22 cellular contexts compared by ENCODE assay signal in the genomic region with DNA sequence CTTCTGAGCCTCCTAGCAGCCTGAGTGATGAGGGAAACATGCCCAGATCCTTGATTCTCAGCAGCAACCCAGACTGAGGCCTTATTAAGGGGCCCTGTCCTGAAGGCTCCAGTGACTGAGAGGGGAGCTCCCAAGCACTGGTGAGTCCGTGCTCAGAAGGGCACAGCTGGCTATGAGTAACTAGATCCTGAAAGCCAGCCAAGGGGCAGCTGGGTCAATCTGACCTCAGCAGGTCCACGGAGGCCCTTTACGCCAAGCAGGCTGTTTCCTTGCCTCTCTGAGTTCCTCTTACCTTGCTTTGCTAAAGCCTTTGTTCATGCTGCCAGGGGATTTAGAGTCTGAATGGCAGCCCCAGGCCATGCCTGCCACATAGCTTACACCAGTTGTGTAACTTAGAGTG. TPM values are rescaled to one million over a fixed set of nuclear protein-coding genes. Genes with fewer than 3 reads are reported as not detected.
DNase-seq lines count a peak whose midpoint lies in the region; ATAC-seq and TF ChIP-seq lines count a peak whose summit lies in the region.
"Had no signal": no experiment of that assay in that cellular context is flagged by ENCODE, and none has a peak within 500 bp of the region (broad histone marks: within the 10 kb centered on the region; RNA-seq: fewer than 3 reads in every experiment).

No MANE protein-coding gene starts in this region.

- no peaks in the 10 kb centered on the region for H3K4me1 Mint-ChIP-seq in endothelial cell (ENCODE audit: unreplicated experiment)
- H3K4me1 Mint-ChIP-seq in WTC11, result no peaks in the 10 kb centered on the region
- H3K4me1 Mint-ChIP-seq: CD4-positive, CD25-positive, alpha-beta regulatory T cell had no signal

- no peak overlapping the region for H3K4me3 ChIP-seq in GM23248
- no peak overlapping the region for H3K4me3 ChIP-seq in dorsolateral prefrontal cortex
- H3K4me3 ChIP-seq: ascending aorta, K562, lower lobe of right lung, prostate gland, transverse colon had no signal

- TF ChIP-seq CTCF in dorsolateral prefrontal cortex (IDR thresholded peaks at IDR 0.05 in 54 of 56, conservative IDR thresholded peaks at IDR 0.05 in 2 of 56; ENCODE audit: low read depth in 1 of 56, partially characterized antibody in 56 of 56), result no peak
- TF ChIP-seq CTCF in endothelial cell (IDR thresholded peaks at IDR 0.05; ENCODE audit: unreplicated experiment), result no peak
- no peak for TF ChIP-seq CTCF in WTC11 (IDR thresholded peaks at IDR 0.05)

- H3K4me3 Mint-ChIP-seq in endothelial cell (ENCODE audit: unreplicated experiment), result no peak overlapping the region
- H3K4me3 Mint-ChIP-seq in WTC11, result no peak overlapping the region
- H3K4me3 Mint-ChIP-seq: activated CD4-positive, alpha-beta memory T cell treated with anti-CD3 and anti-CD28 coated beads for 36 hours; CD4-positive, CD25-positive, alpha-beta regulatory T cell had no signal

- no peak overlapping the region for H3K9ac ChIP-seq in GM23248

- H3K27ac ChIP-seq in GM23248 (no peak overlapping the region), dorsolateral prefrontal cortex (peak overlapping the region in 38 of 59 donors; percentile 14 to 100 (median 47))
- H3K27ac ChIP-seq: ascending aorta, epithelial cell of prostate, lower lobe of right lung, prostate gland, transverse colon had no signal

- H3F3A ChIP-seq in GM23248 (ENCODE audit: insufficient read depth), result no peaks in the 10 kb centered on the region

- intact Hi-C loops in dorsolateral prefrontal cortex (cut with DNase I), result no loop called here

- no peaks in the 10 kb centered on the region for H4K20me1 ChIP-seq in GM23248 (ENCODE audit: insufficient read depth)

- H3K9me3 ChIP-seq in GM23248 (ENCODE audit: low read depth), result no peaks in the 10 kb centered on the region
- H3K9me3 ChIP-seq: ascending aorta, lower lobe of right lung, prostate gland, transverse colon had no signal

- H3K27me3 ChIP-seq in GM23248 (replicated peaks; ENCODE audit: insufficient read depth), result no peaks in the 10 kb centered on the region
- H3K27me3 ChIP-seq in dorsolateral prefrontal cortex, result no peaks in the 10 kb centered on the region
- H3K27me3 ChIP-seq: ascending aorta, transverse colon had no signal

- no peaks in the 10 kb centered on the region for H3K79me2 ChIP-seq in GM23248 (ENCODE audit: insufficient read depth)

- H3K27ac Mint-ChIP-seq in endothelial cell (ENCODE audit: unreplicated experiment) (no peak overlapping the region), WTC11 (no peak overlapping the region)
- H3K27ac Mint-ChIP-seq: activated CD4-positive, alpha-beta memory T cell treated with anti-CD3 and anti-CD28 coated beads for 36 hours; activated naive CD4-positive, alpha-beta T cell treated with anti-CD3 and anti-CD28 coated beads, Interleukin-2, amount 50 U/mL, for 72 hours; activated T-helper 2 cell treated with anti-CD3 and anti-CD28 coated beads, Interferon-gamma antibody, Interleukin-2, Interleukin-4, amounts not matched to agents 10 μg/mL and 5 μg/mL and 100 μg/mL, durations not matched to agents 14 hours and 24 hours and 36 hours; CD4-positive, CD25-positive, alpha-beta regulatory T cell had no signal

- H3K9me3 Mint-ChIP-seq in endothelial cell (ENCODE audit: unreplicated experiment) (no peaks in the 10 kb centered on the region), WTC11 (no peaks in the 10 kb centered on the region)
- H3K9me3 Mint-ChIP-seq: activated CD4-positive, alpha-beta memory T cell treated with anti-CD3 and anti-CD28 coated beads for 36 hours; activated naive CD4-positive, alpha-beta T cell treated with anti-CD3 and anti-CD28 coated beads, Interleukin-2, amount 50 U/mL, for 72 hours; activated T-helper 2 cell treated with anti-CD3 and anti-CD28 coated beads, Interferon-gamma antibody, Interleukin-2, Interleukin-4, amounts not matched to agents 10 μg/mL and 5 μg/mL and 100 μg/mL, durations not matched to agents 14 hours and 24 hours and 36 hours; CD4-positive, CD25-positive, alpha-beta regulatory T cell had no signal

- no peaks in the 10 kb centered on the region for H3K9me2 ChIP-seq in GM23248 (ENCODE audit: insufficient read depth)

- H2AFZ ChIP-seq in GM23248, result no peak overlapping the region

- H3K27me3 Mint-ChIP-seq in endothelial cell (ENCODE audit: unreplicated experiment) (peaks cover 4% of the 10 kb centered on the region), WTC11 (ENCODE audit: low read depth) (no peaks in the 10 kb centered on the region; the same call in 1 of the 2 replicates)
- H3K27me3 Mint-ChIP-seq: activated CD4-positive, alpha-beta memory T cell treated with anti-CD3 and anti-CD28 coated beads for 36 hours had no signal

- peak; percentile 21 for DNase-seq in GM23248
- peak; percentile 40 for DNase-seq in NCI-H226
- no peak for DNase-seq in dorsolateral prefrontal cortex
- DNase-seq in myocyte (ENCODE audit: low read depth), result peak; percentile 65
- DNase-seq in endothelial cell (ENCODE audit: low spot score), result no peak
- no peak for DNase-seq in WTC11 (ENCODE audit: low spot score)
- DNase-seq: activated CD4-positive, alpha-beta memory T cell treated with anti-CD3 and anti-CD28 coated beads for 36 hours; activated CD4-positive, CD25-positive, alpha-beta regulatory T cell; CD4-positive, CD25-positive, alpha-beta regulatory T cell; lower lobe of right lung; NCI-H526; SHP77; transverse colon had no signal

- in situ Hi-C loops in GM23248 (cut with MboI), result loop anchor here (25.0 kb wide), 1 partner anchor 105 kb away; no protein-coding TSS in a partner anchor

- no peaks in the 10 kb centered on the region for H3K4me1 ChIP-seq in GM23248 (ENCODE audit: insufficient read depth)
- H3K4me1 ChIP-seq: ascending aorta, lower lobe of right lung, prostate gland, transverse colon had no signal

- H3K36me3 Mint-ChIP-seq in endothelial cell (ENCODE audit: low read depth, unreplicated experiment) (no peaks in the 10 kb centered on the region), WTC11 (no peaks in the 10 kb centered on the region)
- H3K36me3 Mint-ChIP-seq: activated CD4-positive, alpha-beta memory T cell treated with anti-CD3 and anti-CD28 coated beads for 36 hours; activated naive CD4-positive, alpha-beta T cell treated with anti-CD3 and anti-CD28 coated beads, Interleukin-2, amount 50 U/mL, for 72 hours; CD4-positive, CD25-positive, alpha-beta regulatory T cell had no signal

- no peak overlapping the region for H3K4me2 ChIP-seq in GM23248 (ENCODE audit: unreplicated experiment)

- CTCF ChIA-PET in WTC11 (lab: Charles Lee), result interaction anchor here (1.4 to 1.9 kb wide), 5 partner anchors 11 to 46 kb away, joined by 4 to 6 read pairs (median 5); a partner anchor contains a TSS

- ATAC-seq in GM21825 (IDR thresholded peaks at IDR 0.05; ENCODE audit: unreplicated experiment), result no peak
- ATAC-seq in HG03571 (IDR thresholded peaks at IDR 0.05; ENCODE audit: unreplicated experiment), result no peak
- no peak for ATAC-seq in WTC11
- ATAC-seq: activated naive CD4-positive, alpha-beta T cell treated with anti-CD3 and anti-CD28 coated beads, Interleukin-2, amount 50 U/mL, for 72 hours; K562; lower lobe of right lung had no signal

- POLR2A ChIA-PET in WTC11 (lab: Charles Lee), result interaction anchor here (0.6 kb wide), 1 partner anchor 58 kb away, joined by 3 read pairs; no protein-coding TSS in a partner anchor

- 70 to 76% methylated on average over 3 of the region's 3 CpGs for WGBS in GM23248 (ENCODE audit: low coverage in 1 of 2, low lambda C conversion rate in 2 of 2, missing lambda C conversion rate in 2 of 2), 2 experiments

- no peaks in the 10 kb centered on the region for H3K36me3 ChIP-seq in GM23248 (ENCODE audit: low read depth)
- H3K36me3 ChIP-seq: ascending aorta, lower lobe of right lung, prostate gland, transverse colon had no signal

TF ChIP-seq in WTC11, 78 proteins besides CTCF, POLR2A, EP300 and RAD21 (continues in another document):
- TF ChIP-seq ZNF317 (CRISPR knock-in tag; IDR thresholded peaks at IDR 0.05; ENCODE audit: borderline replicate concordance, low read depth) (no peak), JAZF1 (CRISPR knock-in tag; IDR thresholded peaks at IDR 0.05) (no peak), ZBTB21 (CRISPR knock-in tag; IDR thresholded peaks at IDR 0.05; ENCODE audit: borderline replicate concordance) (no peak), ZNF121 (CRISPR knock-in tag; IDR thresholded peaks at IDR 0.05) (no peak)
- TF ChIP-seq, protein P1, sequence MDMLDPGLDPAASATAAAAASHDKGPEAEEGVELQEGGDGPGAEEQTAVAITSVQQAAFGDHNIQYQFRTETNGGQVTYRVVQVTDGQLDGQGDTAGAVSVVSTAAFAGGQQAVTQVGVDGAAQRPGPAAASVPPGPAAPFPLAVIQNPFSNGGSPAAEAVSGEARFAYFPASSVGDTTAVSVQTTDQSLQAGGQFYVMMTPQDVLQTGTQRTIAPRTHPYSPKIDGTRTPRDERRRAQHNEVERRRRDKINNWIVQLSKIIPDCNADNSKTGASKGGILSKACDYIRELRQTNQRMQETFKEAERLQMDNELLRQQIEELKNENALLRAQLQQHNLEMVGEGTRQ (CRISPR knock-in tag; IDR thresholded peaks at IDR 0.05), result no peak

RNA-seq across cellular contexts. Expression of a gene that starts 19.3 kb away (rescaled TPM):
- 26.2 and 27.1 TPM in 2 replicates for total RNA-seq in GM23248 (2014; rRNA removed; shearing (Covaris generic))
- polyA plus RNA-seq in GM23248 (2016; fragmentation: Nextera tagmentation; extraction: Ambion mirVana), result 20.2 and 20.6 TPM in 2 replicates
- total RNA-seq in dorsolateral prefrontal cortex (10 to 100 TPM; 21.3 to 40.7 (median 28.0) TPM), myocyte (21.0 TPM in 2 replicates), endothelial cell (ENCODE audit: unreplicated experiment) (29.2 TPM), WTC11 (2021) (31.5 to 38.7 TPM (median 31.9 TPM) in 3 replicates)
- polyA plus RNA-seq in myocyte (2012), result 20.3 TPM

RNA-seq across cellular contexts. Expression of a gene that starts 26.0 kb away (rescaled TPM):
- not detected in 2 replicates for total RNA-seq in GM23248 (2014; rRNA removed; shearing (Covaris generic))
- not detected in 2 replicates for polyA plus RNA-seq in GM23248 (2016; fragmentation: Nextera tagmentation; extraction: Ambion mirVana)
- total RNA-seq in dorsolateral prefrontal cortex (100 to 1,000 TPM in 30 of 120 experiments, 10 to 100 TPM in 90; 57.7 to 147 (median 92.3) TPM), myocyte (not detected in 2 replicates), endothelial cell (ENCODE audit: unreplicated experiment) (0.87 TPM), WTC11 (2021) (10.3 to 11.4 TPM (median 11.4 TPM) in 3 replicates)
- 0.10 TPM for polyA plus RNA-seq in myocyte (2012)
- total RNA-seq: dermis microvascular lymphatic vessel endothelial cell had no signal
- polyA plus RNA-seq: CD4-positive, CD25-positive, alpha-beta regulatory T cell had no signal

RNA-seq across cellular contexts. Expression of a gene that starts 37.6 kb away (rescaled TPM):
- 481 and 529 TPM in 2 replicates for total RNA-seq in GM23248 (2014; rRNA removed; shearing (Covaris generic))
- 282 and 293 TPM in 2 replicates for polyA plus RNA-seq in GM23248 (2016; fragmentation: Nextera tagmentation; extraction: Ambion mirVana)
- 100 to 1,000 TPM; 110 to 287 (median 161) TPM for total RNA-seq in dorsolateral prefrontal cortex
- 248 and 255 TPM in 2 replicates for total RNA-seq in myocyte
- 527 TPM for polyA plus RNA-seq in myocyte (2012)
- total RNA-seq in endothelial cell (ENCODE audit: unreplicated experiment), result 312 TPM
- total RNA-seq in WTC11 (2021), result 361 to 460 TPM (median 371 TPM) in 3 replicates

RNA-seq across cellular contexts. Expression of a gene that starts 49.8 kb away (rescaled TPM):
- total RNA-seq in GM23248 (2014; rRNA removed; shearing (Covaris generic)), result 81.6 and 93.9 TPM in 2 replicates
- polyA plus RNA-seq in GM23248 (2016; fragmentation: Nextera tagmentation; extraction: Ambion mirVana), result 114 and 119 TPM in 2 replicates
- 100 to 1,000 TPM in 2 of 120 experiments, 10 to 100 TPM in 118; 44.3 to 109 (median 63.6) TPM for total RNA-seq in dorsolateral prefrontal cortex
- total RNA-seq in myocyte, result 81.4 and 89.9 TPM in 2 replicates
- polyA plus RNA-seq in myocyte (2012), result 79.9 TPM
- total RNA-seq in endothelial cell (ENCODE audit: unreplicated experiment), result 57.7 TPM
- total RNA-seq in WTC11 (2021), result 88.9 to 102 TPM (median 89.0 TPM) in 3 replicates

Comparison
In these comparisons a context has a peak if more than half of its experiments do, and no peak if none do; other contexts are left out.
1. DNase-seq: peak in GM23248 (single experiment), NCI-H226 (single experiment) and myocyte (single experiment); none in dorsolateral prefrontal cortex (0 of 10), endothelial cell (single experiment) and WTC11 (single experiment).